In genomic region chr18:33440011-33440383, GRCh38 we compare ENCODE assay signal across 8 cellular contexts. TPM values are rescaled to one million over a fixed set of nuclear protein-coding genes. Genes with fewer than 3 reads are reported as not detected.
DNase-seq lines count a peak whose midpoint lies in the region; ATAC-seq lines count a peak whose summit lies in the region.

No MANE protein-coding gene starts in this region.

- no peaks in the 10 kb centered on the region for H3K4me1 ChIP-seq in NT2/D1 (ENCODE audit: insufficient read depth, insufficient read length)

- peak; percentile 22 for DNase-seq in NT2/D1 (ENCODE audit: low read depth, low spot score)
- DNase-seq in fibroblast of gingiva (ENCODE audit: low read depth), result peak; percentile 43
- peak; percentile 0 for DNase-seq in myocyte (ENCODE audit: low read depth)
- DNase-seq in activated CD8-positive, alpha-beta memory T cell treated with anti-CD3 and anti-CD28 coated beads, Interleukin-2, amount 50 U/mL, for 48 hours, result no peak

- H3K9me3 ChIP-seq in NT2/D1 (ENCODE audit: insufficient read depth, low read length), result no peaks in the 10 kb centered on the region

- H3K36me3 ChIP-seq in NT2/D1 (ENCODE audit: insufficient read depth, insufficient read length, low read length), result no peaks in the 10 kb centered on the region

- peaks cover 14% of the 10 kb centered on the region for H3K27me3 ChIP-seq in NT2/D1 (ENCODE audit: insufficient read depth, insufficient read length)

- peak overlapping the region; percentile 46 for H3K4me3 ChIP-seq in NT2/D1 (ENCODE audit: insufficient read length, low read depth)

- H3K9ac ChIP-seq in NT2/D1 (ENCODE audit: insufficient read length, low read depth), result peak overlapping the region; percentile 66

- ATAC-seq in HG03354 (IDR thresholded peaks at IDR 0.05; ENCODE audit: poor library complexity, severe bottlenecking, unreplicated experiment), result peak; percentile 49
- ATAC-seq in HG03097 (IDR thresholded peaks at IDR 0.05; ENCODE audit: low FRiP score, unreplicated experiment), result no peak
- no peak for ATAC-seq in HG03139 (IDR thresholded peaks at IDR 0.05; ENCODE audit: unreplicated experiment)
- ATAC-seq in HG02852 (IDR thresholded peaks at IDR 0.05; ENCODE audit: unreplicated experiment), result no peak

RNA-seq across cellular contexts. Expression of gene CCDC178, which starts 0.5 kb away (rescaled TPM):
- total RNA-seq in myocyte, result not detected in 2 replicates
- not detected for polyA plus RNA-seq in myocyte (2012)
